Comparison of ENCODE assay signal across 8 cellular contexts in genomic region chr4:74039065-74039763, GRCh38. TPM values are rescaled to one million over a fixed set of nuclear protein-coding genes. Genes with fewer than 3 reads are reported as not detected.
DNase-seq lines count a peak whose midpoint lies in the region; ATAC-seq and TF ChIP-seq lines count a peak whose summit lies in the region.

No MANE protein-coding gene starts in this region.

- H3K27ac Mint-ChIP-seq in T-helper 17 cell, result no peak overlapping the region

- DNase-seq in NCI-H748 (lab: John Stamatoyannopoulos, UW; ENCODE audit: unreplicated experiment), result peak; percentile 1
- DNase-seq in NCI-H748 treated with DMSO at 0.1 percent for 48 hours (lab: John Stamatoyannopoulos, UW), result no peak
- DNase-seq in T-helper 17 cell, result no peak
- peak; percentile 26 for DNase-seq in fibroblast of villous mesenchyme (ENCODE audit: low read depth)
- no peak for DNase-seq in mucosa of gallbladder (ENCODE audit: low spot score)
- no peak for DNase-seq in NCI-H2029 treated with DMSO at 0.1 percent for 48 hours (lab: John Stamatoyannopoulos, UW)

- no peaks in the 10 kb centered on the region for H3K36me3 ChIP-seq in parathyroid adenoma (ENCODE audit: control insufficient read depth, insufficient read depth, low read length)

- H3K4me3 ChIP-seq in fibroblast of villous mesenchyme (ENCODE audit: low read depth, low read length), result peak overlapping the region; percentile 85
- H3K4me3 ChIP-seq in parathyroid adenoma (ENCODE audit: low read depth, low read length), result peak overlapping the region; percentile 79

- H3K27me3 ChIP-seq in parathyroid adenoma (ENCODE audit: control insufficient read depth, insufficient read depth, low read length), result no peaks in the 10 kb centered on the region

- H3K4me3 Mint-ChIP-seq in T-helper 17 cell, result peak overlapping the region; percentile 90

- ATAC-seq in HG02623 (IDR thresholded peaks at IDR 0.05; ENCODE audit: unreplicated experiment) (peak; percentile 33), T-helper 17 cell (no peak)

- TF ChIP-seq CTCF in fibroblast of villous mesenchyme (IDR thresholded peaks at IDR 0.05; ENCODE audit: insufficient read depth, low read depth, low read length) (no peak), parathyroid adenoma (IDR thresholded peaks at IDR 0.05) (no peak)

- peak overlapping the region; percentile 77 for H2AFZ ChIP-seq in parathyroid adenoma

- peaks cover 12% of the 10 kb centered on the region for H3K4me1 Mint-ChIP-seq in T-helper 17 cell

- peaks cover 66% of the 10 kb centered on the region for H3K27me3 Mint-ChIP-seq in T-helper 17 cell

- no peak overlapping the region for H3K9ac ChIP-seq in parathyroid adenoma

- H3K27ac ChIP-seq in parathyroid adenoma, result peak overlapping the region; percentile 11

- peaks cover 2% of the 10 kb centered on the region for H3K36me3 Mint-ChIP-seq in T-helper 17 cell (ENCODE audit: low read depth)

- H3K4me1 ChIP-seq in parathyroid adenoma, result no peaks in the 10 kb centered on the region

- H3K9me3 ChIP-seq in T-helper 17 cell (ENCODE audit: control insufficient read depth, low read length, poor library complexity, severe bottlenecking), result no peaks in the 10 kb centered on the region
- H3K9me3 ChIP-seq in parathyroid adenoma (ENCODE audit: control insufficient read depth, low read length), result no peaks in the 10 kb centered on the region

- H3K79me2 ChIP-seq in parathyroid adenoma, result no peaks in the 10 kb centered on the region

- peak overlapping the region; percentile 96 for H3K4me2 ChIP-seq in parathyroid adenoma (ENCODE audit: low read length)

RNA-seq across cellular contexts. Expression of gene CXCL3, which starts 0.7 kb away (rescaled TPM):
- total RNA-seq in T-helper 17 cell, result 1 to 10 TPM; 1.3 to 1.5 TPM
- total RNA-seq in fibroblast of villous mesenchyme, result 0.32 and 3.0 TPM in 2 replicates
- total RNA-seq in mucosa of gallbladder, result 0.52 TPM

RNA-seq across cellular contexts. Expression of gene CXCL5, which starts 40.7 kb away (rescaled TPM):
- total RNA-seq in T-helper 17 cell (10 to 100 TPM in 1 of 2 donors, under 1 TPM in 1; 0.25 to 18.5 TPM), fibroblast of villous mesenchyme (0.32 and 2.2 TPM in 2 replicates), mucosa of gallbladder (0.09 TPM)

RNA-seq across cellular contexts. Expression of gene PPBP, which starts 51.2 kb away (rescaled TPM):
- 1,000 to 10,000 TPM in 1 of 2 donors, 10 to 100 TPM in 1; 58.0 to 1,001 TPM for total RNA-seq in T-helper 17 cell
- total RNA-seq in fibroblast of villous mesenchyme, result not detected in 2 replicates
- 0.60 TPM for total RNA-seq in mucosa of gallbladder

RNA-seq across cellular contexts. Expression of gene PF4, which starts 57.4 kb away (rescaled TPM):
- total RNA-seq in T-helper 17 cell (100 to 1,000 TPM in 1 of 2 donors, 10 to 100 TPM in 1; 13.2 to 265 TPM), fibroblast of villous mesenchyme (not detected in 2 replicates), mucosa of gallbladder (not detected)

RNA-seq across cellular contexts. Expression of gene CXCL2, which starts 59.8 kb away (rescaled TPM):
- total RNA-seq in T-helper 17 cell, result 1 to 10 TPM; 2.8 to 8.8 TPM
- total RNA-seq in fibroblast of villous mesenchyme, result 1.3 and 3.5 TPM in 2 replicates
- 2.8 TPM for total RNA-seq in mucosa of gallbladder

Comparison
In these comparisons a context has a peak if more than half of its experiments do, and no peak if none do; other contexts are left out.
1. DNase-seq: peak in NCI-H748 (single experiment) and fibroblast of villous mesenchyme (single experiment); none in NCI-H748 treated with DMSO at 0.1 percent for 48 hours (single experiment), T-helper 17 cell (0 of 3), mucosa of gallbladder (single experiment) and NCI-H2029 treated with DMSO at 0.1 percent for 48 hours (single experiment).
2. RNA of gene PPBP, which starts 51.2 kb away (total RNA-seq): 58.0 to 1,001 TPM in T-helper 17 cell; 0.60 TPM in mucosa of gallbladder (single experiment) and not detected in fibroblast of villous mesenchyme; every median in the first group is over 10 times any median in the second.